ENCODE assay signal across 19 cellular contexts in the genomic region with DNA sequence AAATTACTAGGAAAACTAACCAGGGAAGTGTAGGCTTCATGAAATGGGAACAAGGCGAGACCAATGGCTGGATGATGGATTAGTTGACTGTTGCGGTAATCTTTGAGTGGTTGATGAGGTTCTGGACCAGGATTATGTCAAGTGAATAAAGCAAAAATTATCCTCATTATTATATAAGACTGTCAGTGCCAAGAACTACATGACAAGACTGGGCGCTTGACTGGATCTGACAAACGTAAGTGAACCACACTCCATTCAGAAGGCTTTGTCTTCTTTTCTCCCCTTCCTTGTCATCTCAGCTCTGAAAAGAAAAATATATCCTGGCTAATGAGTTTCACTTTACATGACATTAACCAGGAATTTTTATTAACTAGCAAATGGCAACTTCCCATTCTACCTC.
"Had no signal": no experiment of that assay in that cellular context is flagged by ENCODE, and none has a peak within 500 bp of the region (broad histone marks: within the 10 kb centered on the region; RNA-seq: fewer than 3 reads in every experiment).

No MANE protein-coding gene starts in this region.

- DNase-seq: colonic mucosa; dorsolateral prefrontal cortex; effector CD8-positive, alpha-beta T cell; gastrocnemius medialis; heart right ventricle; hypothalamus; kidney glomerular epithelial cell; mesendoderm; naive B cell; nucleus accumbens; ovary; right cardiac atrium; small intestine; stimulated activated CD4-positive, alpha-beta T cell treated with anti-CD3 and anti-CD28 coated beads, Interleukin-12 subunit alpha, Interleukin-12 subunit beta, amount 100 ng/mL, for 4 hours; stimulated activated naive CD4-positive, alpha-beta T cell; stomach; substantia nigra had no signal

- H3K36me3 ChIP-seq: colonic mucosa, gastrocnemius medialis, heart right ventricle, neural progenitor cell, ovary, stomach had no signal

- H3K9me3 ChIP-seq: colonic mucosa, gastrocnemius medialis, heart right ventricle, ovary, stomach had no signal

- H3K4me1 ChIP-seq: colonic mucosa, gastrocnemius medialis, heart right ventricle, stomach had no signal

- H3K27ac ChIP-seq: colonic mucosa, dorsolateral prefrontal cortex, gastrocnemius medialis, heart right ventricle, neural progenitor cell, ovary, stomach had no signal

- H3K4me3 ChIP-seq: colonic mucosa, dorsolateral prefrontal cortex, gastrocnemius medialis, heart right ventricle, neural progenitor cell, ovary, stomach had no signal

- ATAC-seq: esophagus mucosa, gastrocnemius medialis, heart right ventricle, right cardiac atrium had no signal

- H3K27me3 ChIP-seq: colonic mucosa, dorsolateral prefrontal cortex, gastrocnemius medialis, neural progenitor cell, ovary, stomach had no signal
